9 cellular contexts compared by ENCODE assay signal in genomic region chr17:40648326-40648968, GRCh38. TPM values are rescaled to one million over a fixed set of nuclear protein-coding genes. Genes with fewer than 3 reads are reported as not detected.
DNase-seq lines count a peak whose midpoint lies in the region; ATAC-seq and TF ChIP-seq lines count a peak whose summit lies in the region.
"Had no signal": no experiment of that assay in that cellular context is flagged by ENCODE, and none has a peak within 500 bp of the region (broad histone marks: within the 10 kb centered on the region; RNA-seq: fewer than 3 reads in every experiment).

No MANE protein-coding gene starts in this region.

- H2BK20ac ChIP-seq in IMR-90 (ENCODE audit: low read depth, low read length) = no peak overlapping the region; the same call in 1 of the 2 replicates

- dilution Hi-C loops in IMR-90 (cut with HindIII; ENCODE audit: low sequenced_read_pairs, unreplicated experiment) = no loop called here

- peak overlapping the region; percentile 71 for H2AK5ac ChIP-seq in IMR-90 (ENCODE audit: low read depth, low read length)

- H3K79me2 ChIP-seq in parathyroid adenoma = peaks cover 28% of the 10 kb centered on the region

- no peaks in the 10 kb centered on the region; the same call in 1 of the 2 replicates for H4K20me1 ChIP-seq in IMR-90 (ENCODE audit: insufficient read depth, low read length)

- H3K27me3 Mint-ChIP-seq in WTC11 (ENCODE audit: low read depth) = peaks cover 6% of the 10 kb centered on the region; the same call in 1 of the 2 replicates

- BruUV-seq in IMR-90 (replicated peaks; lab: Mats Ljungman, UMichigan) = no TSS peak

- peak overlapping the region; percentile 99 for H2AFZ ChIP-seq in IMR-90 (replicated peaks; ENCODE audit: low read length, poor library complexity)
- H2AFZ ChIP-seq in parathyroid adenoma = peak overlapping the region; percentile 100

- 2% methylated on average over 24 of the region's 33 CpGs; no CpG with 5 or more reads in 1 of the 2 experiments for WGBS in IMR-90 (ENCODE audit: extremely low coverage in 2 of 2, insufficient read length in 1 of 2), 2 experiments

- peak overlapping the region; percentile 96 for H3K56ac ChIP-seq in IMR-90 (ENCODE audit: extremely low read depth, insufficient read depth, low read length)

- H4K91ac ChIP-seq in IMR-90 (ENCODE audit: insufficient read depth, low read depth, low read length) = peak overlapping the region; percentile 70

- peak overlapping the region; percentile 88 for H2BK120ac ChIP-seq in IMR-90 (ENCODE audit: low read depth, low read length)

- peak overlapping the region; percentile 93 for H2BK5ac ChIP-seq in IMR-90 (ENCODE audit: low read depth, low read length, poor library complexity, severe bottlenecking)

- intact Hi-C loops in IMR-90 (cut with micrococcal nuclease) = loop anchor here (1.0 to 5.0 kb wide), 2 partner anchors 143 to 899 kb away; no protein-coding TSS in a partner anchor

- H3K27ac Mint-ChIP-seq in WTC11 = peak overlapping the region; percentile 99

- peaks cover 14% of the 10 kb centered on the region for H3K4me1 Mint-ChIP-seq in WTC11

- H3K9me3 ChIP-seq in IMR-90 (ENCODE audit: control insufficient read depth, insufficient read depth, low read length) (no peaks in the 10 kb centered on the region), parathyroid adenoma (ENCODE audit: control insufficient read depth, low read length) (no peaks in the 10 kb centered on the region)

- H3K4me2 ChIP-seq in IMR-90 (ENCODE audit: low read depth, low read length) (peak overlapping the region; percentile 91), parathyroid adenoma (ENCODE audit: low read length) (peak overlapping the region; percentile 97)

- H3K14ac ChIP-seq in IMR-90 (replicated peaks; ENCODE audit: low read depth, low read length) = peak overlapping the region; percentile 90

- peak overlapping the region; percentile 58 for H3K18ac ChIP-seq in IMR-90 (ENCODE audit: low read depth, low read length)

- H3K4me3 ChIP-seq in IMR-90 (ENCODE audit: insufficient read depth, low read depth, low read length) = peak overlapping the region; percentile 93
- peak overlapping the region; percentile 87 to 90 for H3K4me3 ChIP-seq in foreskin fibroblast (ENCODE audit: low read depth in 1 of 2, low read length in 2 of 2)
- H3K4me3 ChIP-seq in parathyroid adenoma (ENCODE audit: low read depth, low read length) = peak overlapping the region; percentile 93

- H3K4me3 Mint-ChIP-seq in WTC11 = peak overlapping the region; percentile 90

- in situ Hi-C loops in IMR-90 (cut with MboI; ENCODE audit: low sequenced_read_pairs) = no loop called here

- H2AK9ac ChIP-seq in IMR-90 (replicated peaks; ENCODE audit: low read depth, low read length, poor library complexity) = peak overlapping the region; percentile 92

- H3K9ac ChIP-seq in IMR-90 (ENCODE audit: low read depth, low read length) (peak overlapping the region; percentile 99), parathyroid adenoma (peak overlapping the region; percentile 84)

- DNase-seq in GM19240 (ENCODE audit: insufficient read length, low spot score) (peak; percentile 19), IMR-90 (peak; percentile 19), WTC11 (ENCODE audit: low spot score) (no peak), foreskin fibroblast (peak; percentile 5 to 47), EL (no peak), AG08395 (ENCODE audit: low spot score) (no peak)

- no peak; the same call in 1 of the 2 replicates for TF ChIP-seq POLR2A in IMR-90 (IDR thresholded peaks at IDR 0.05; ENCODE audit: low read depth, low read length)

- peak; percentile 46 for ATAC-seq in IMR-90 (ENCODE audit: low read depth)
- peak; percentile 27 for ATAC-seq in WTC11

- H3K27me3 ChIP-seq in IMR-90 (ENCODE audit: control insufficient read depth, insufficient read depth, low read length) = no peaks in the 10 kb centered on the region
- no peaks in the 10 kb centered on the region for H3K27me3 ChIP-seq in parathyroid adenoma (ENCODE audit: control insufficient read depth, insufficient read depth, low read length)

- peaks cover 25 to 39% of the 10 kb centered on the region in 2 experiments for H3K79me1 ChIP-seq in IMR-90 (ENCODE audit: low read depth in 1 of 2, low read length in 2 of 2)

- H3K9me3 Mint-ChIP-seq in WTC11 = no peaks in the 10 kb centered on the region

- POLR2A ChIA-PET in IMR-90 (lab: Charles Lee; ENCODE audit: unreplicated experiment) (no interaction called here), WTC11 (lab: Charles Lee) (interaction anchor here (1.1 kb wide), 1 partner anchor 11 kb away, joined by 3 read pairs; no protein-coding TSS in a partner anchor)

- no peak for TF ChIP-seq RAD21 in IMR-90 (IDR thresholded peaks at IDR 0.05; ENCODE audit: low read length)

- H4K8ac ChIP-seq in IMR-90 (ENCODE audit: low read depth in 2 of 2, low read length in 2 of 2) = peak overlapping the region; percentile 91 to 99

- no peak for TF ChIP-seq CTCF in C4-2B (conservative IDR thresholded peaks at IDR 0.05)
- TF ChIP-seq CTCF in IMR-90 (conservative IDR thresholded peaks at IDR 0.05; ENCODE audit: low read depth, low read length) = no peak
- no peak for TF ChIP-seq CTCF in WTC11 (IDR thresholded peaks at IDR 0.05)
- no peak for TF ChIP-seq CTCF in foreskin fibroblast (IDR thresholded peaks at IDR 0.05; ENCODE audit: low read depth, low read length)
- TF ChIP-seq CTCF in parathyroid adenoma (IDR thresholded peaks at IDR 0.05) = no peak

- H3K36me3 ChIP-seq in IMR-90 (ENCODE audit: control insufficient read depth, insufficient read depth, low read length) (peaks cover 2% of the 10 kb centered on the region; the same call in 1 of the 2 replicates), parathyroid adenoma (ENCODE audit: control insufficient read depth, insufficient read depth, low read length) (no peaks in the 10 kb centered on the region)

- peak overlapping the region; percentile 92 for H3K23ac ChIP-seq in IMR-90 (ENCODE audit: low read depth, low read length)

- H3K4ac ChIP-seq in IMR-90 (ENCODE audit: low read depth, low read length) = peak overlapping the region; percentile 95

- H3K36me3 Mint-ChIP-seq in WTC11 = peaks cover 14% of the 10 kb centered on the region

- H3K27ac ChIP-seq in C4-2B (peak overlapping the region; percentile 96), IMR-90 (ENCODE audit: insufficient read depth, low read length) (peak overlapping the region; percentile 94), parathyroid adenoma (peak overlapping the region; percentile 96)

- peak overlapping the region; percentile 9; the same call in 1 of the 3 replicates for H2BK15ac ChIP-seq in IMR-90 (ENCODE audit: low read depth, low read length)

- H3K4me1 ChIP-seq in IMR-90 (ENCODE audit: control insufficient read depth, insufficient read depth, low read length) (peaks cover 5% of the 10 kb centered on the region), parathyroid adenoma (peaks cover 12% of the 10 kb centered on the region)

- CTCF ChIA-PET in IMR-90 (lab: Yijun Ruan, JAX) = interaction anchor here (0.7 kb wide), 1 partner anchor 661 kb away, joined by 3 read pairs; no protein-coding TSS in a partner anchor
- CTCF ChIA-PET in WTC11 (lab: Charles Lee) = interaction anchor here (1.5 to 3.7 kb wide), 2 partner anchors 28 to 32 kb away, joined by 7 to 26 read pairs; no protein-coding TSS in a partner anchor

- peak overlapping the region; percentile 95 for H4K5ac ChIP-seq in IMR-90 (ENCODE audit: low read depth, low read length)

- peaks cover 6% of the 10 kb centered on the region; the same call in 1 of the 2 replicates for H3K9me1 ChIP-seq in IMR-90 (ENCODE audit: insufficient read depth, low read length)

TF ChIP-seq in IMR-90, 13 proteins besides CTCF, POLR2A, EP300 and RAD21 (continues in another document):
- no peak for TF ChIP-seq RFX5 (IDR thresholded peaks at IDR 0.05; ENCODE audit: low read depth, low read length)
- no peak for TF ChIP-seq NFE2L2 (IDR thresholded peaks at IDR 0.05; ENCODE audit: low read depth, low read length)
- TF ChIP-seq MXI1 (IDR thresholded peaks at IDR 0.05; ENCODE audit: borderline replicate concordance, low read depth, low read length) = peak; percentile 33; the same call in 1 of the 2 replicates
- no peak for TF ChIP-seq BHLHE40 (IDR thresholded peaks at IDR 0.05; ENCODE audit: low read depth, low read length)
- 0 out of 2 replicates have a peak, but pooled peaks have one; percentile 7 for TF ChIP-seq MAZ (IDR thresholded peaks at IDR 0.05; ENCODE audit: borderline replicate concordance, low read depth, low read length)

TF ChIP-seq in WTC11, 78 proteins besides CTCF, POLR2A, EP300 and RAD21:
- TF ChIP-seq ESRRA (CRISPR knock-in tag; IDR thresholded peaks at IDR 0.05; ENCODE audit: borderline replicate concordance) = 0 out of 2 replicates have a peak, but pooled peaks have one; percentile 2
- TF ChIP-seq ZNF121 (CRISPR knock-in tag; IDR thresholded peaks at IDR 0.05) = no peak
- peak; percentile 82 for TF ChIP-seq FOXP1 (CRISPR knock-in tag; IDR thresholded peaks at IDR 0.05; ENCODE audit: borderline replicate concordance)
- TF ChIP-seq SMAD3 (CRISPR knock-in tag; IDR thresholded peaks at IDR 0.05; ENCODE audit: borderline replicate concordance) = peak; percentile 79; the same call in 1 of the 2 replicates

RNA-seq across cellular contexts. Expression of gene SMARCE1, which starts 0.8 kb away (rescaled TPM):
- total RNA-seq in IMR-90 (2012; rRNA removed) = 119 and 169 TPM in 2 replicates
- 62.4 and 66.2 TPM in 2 replicates for polyA plus RNA-seq in IMR-90 (2012; rRNA removed)
- polyA plus RNA-seq in IMR-90 (2012; cell fraction: cytosol; rRNA removed) = 11.6 and 18.1 TPM in 2 replicates
- 4.9 and 36.3 TPM in 2 replicates for polyA plus RNA-seq in IMR-90 (2012; cell fraction: nucleus; rRNA removed; ENCODE audit: low replicate concordance)
- 109 to 114 TPM (median 114 TPM) in 3 replicates for total RNA-seq in WTC11 (2021)

RNA-seq across cellular contexts. Expression of gene KRT222, which starts 16.5 kb away (rescaled TPM):
- not detected in 2 replicates for total RNA-seq in IMR-90 (2012; rRNA removed)
- polyA plus RNA-seq in IMR-90 (2012; rRNA removed) = not detected in 2 replicates
- not detected in 2 replicates for polyA plus RNA-seq in IMR-90 (2012; cell fraction: cytosol; rRNA removed)
- polyA plus RNA-seq in IMR-90 (2012; cell fraction: nucleus; rRNA removed; ENCODE audit: low replicate concordance) = not detected in 2 replicates
- total RNA-seq in WTC11 (2021) = 0.09 to 0.34 TPM (median 0.30 TPM) in 3 replicates

RNA-seq across cellular contexts. Expression of gene KRT24, which starts 55.1 kb away (rescaled TPM):
- total RNA-seq in IMR-90 (2012; rRNA removed) = not detected in 2 replicates
- not detected in 2 replicates for polyA plus RNA-seq in IMR-90 (2012; rRNA removed)
- polyA plus RNA-seq in IMR-90 (2012; cell fraction: cytosol; rRNA removed) = not detected in 2 replicates
- not detected in 2 replicates for polyA plus RNA-seq in IMR-90 (2012; cell fraction: nucleus; rRNA removed; ENCODE audit: low replicate concordance)
- total RNA-seq in WTC11 (2021) = not detected in 3 replicates
- total RNA-seq: subcutaneous adipose tissue had no signal

Comparison
In these comparisons a context has a peak if more than half of its experiments do, and no peak if none do; other contexts are left out.
1. DNase-seq: peak in GM19240 (single experiment), IMR-90 (single experiment) and foreskin fibroblast (2 of 2); none in WTC11 (single experiment), EL (single experiment) and AG08395 (single experiment).
2. Peak in every context shown above with its lines, with median percentiles within 50 percentile points of each other: H3K27ac ChIP-seq and H3K4me3 ChIP-seq.